In genomic region chr3:188279696-188280398, GRCh38 we compare ENCODE assay signal across 1 cellular context.
TF ChIP-seq lines count a peak whose summit lies in the region.

No MANE protein-coding gene starts in this region.

TF ChIP-seq in IMR-90, 13 proteins besides CTCF, POLR2A, EP300 and RAD21 (continued from another document):
- TF ChIP-seq, protein P1, sequence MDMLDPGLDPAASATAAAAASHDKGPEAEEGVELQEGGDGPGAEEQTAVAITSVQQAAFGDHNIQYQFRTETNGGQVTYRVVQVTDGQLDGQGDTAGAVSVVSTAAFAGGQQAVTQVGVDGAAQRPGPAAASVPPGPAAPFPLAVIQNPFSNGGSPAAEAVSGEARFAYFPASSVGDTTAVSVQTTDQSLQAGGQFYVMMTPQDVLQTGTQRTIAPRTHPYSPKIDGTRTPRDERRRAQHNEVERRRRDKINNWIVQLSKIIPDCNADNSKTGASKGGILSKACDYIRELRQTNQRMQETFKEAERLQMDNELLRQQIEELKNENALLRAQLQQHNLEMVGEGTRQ (IDR thresholded peaks at IDR 0.05; ENCODE audit: low read depth, low read length) = no peak
